Comparison of ENCODE assay signal across 10 cellular contexts in the genomic region with DNA sequence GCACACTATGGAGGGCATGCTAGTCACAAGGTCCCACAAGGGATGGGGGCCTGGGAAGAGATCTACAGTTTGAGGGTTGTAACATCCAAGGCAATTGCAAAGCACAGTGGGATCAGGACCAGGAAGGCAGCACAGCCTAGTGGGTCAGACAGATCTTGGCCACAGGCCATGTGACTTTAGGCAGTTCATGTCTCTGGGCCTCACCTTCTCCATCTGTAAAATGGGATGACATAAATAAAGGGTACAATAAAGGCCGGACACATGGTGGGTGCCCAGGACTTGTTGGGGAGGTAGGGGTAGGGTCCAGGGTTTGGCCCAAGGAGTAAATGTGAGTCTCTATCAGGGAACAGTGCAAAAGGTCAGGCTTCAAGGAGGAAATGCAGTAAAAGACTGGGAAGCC. TPM values are rescaled to one million over a fixed set of nuclear protein-coding genes. Genes with fewer than 3 reads are reported as not detected.
"Had no signal": no experiment of that assay in that cellular context is flagged by ENCODE, and none has a peak within 500 bp of the region (broad histone marks: within the 10 kb centered on the region; RNA-seq: fewer than 3 reads in every experiment).

No MANE protein-coding gene starts in this region.

- H3K4me3 Mint-ChIP-seq: HFFc6 had no signal

- H3K4me3 ChIP-seq: GM23248, HAP-1 had no signal

- DNase-seq: GM23248, GOT3, HFFc6, IMR-90, KBM-7 had no signal

- H3K9me3 Mint-ChIP-seq: HFFc6 had no signal

- H2AFZ ChIP-seq: GM23248 had no signal

- H3K27ac Mint-ChIP-seq: HFFc6 had no signal

- H3K27ac ChIP-seq: GM23248, HL-60 had no signal

- H3K9me3 ChIP-seq: HAP-1 had no signal

- H3K4me1 ChIP-seq: HAP-1 had no signal

- H3K9ac ChIP-seq: GM23248 had no signal

- H3K36me3 ChIP-seq: HAP-1 had no signal

- FAIRE-seq: H54 had no signal

- ATAC-seq: HCT116 had no signal

RNA-seq across cellular contexts. Expression of a gene that starts 18.1 kb away (rescaled TPM):
- total RNA-seq: GM23248, HFFc6, HT1080, IMR-90 had no signal
- polyA plus RNA-seq: GM23248, IMR-90 had no signal
